In genomic region chr6:33185190-33185589, GRCh38 we compare ENCODE assay signal across 1 cellular context.
A peak's percentile ranks its signal among the peaks of the same experiment; 100 is the strongest.
TF ChIP-seq lines count a peak whose summit lies in the region.

No MANE protein-coding gene starts in this region.

TF ChIP-seq in HepG2, 621 proteins besides CTCF, POLR2A, EP300 and RAD21:
- TF ChIP-seq PRDM15 (CRISPR knock-in tag; IDR thresholded peaks at IDR 0.05) (no peak), RXRA (CRISPR knock-in tag; IDR thresholded peaks at IDR 0.05) (peak; percentile 19; the same call in 1 of the 2 replicates), PATZ1 (CRISPR knock-in tag; IDR thresholded peaks at IDR 0.05) (0 out of 2 replicates have a peak, but pooled peaks have one; percentile 31)
